9 cellular contexts compared by ENCODE assay signal in genomic region chr18:74310411-74310810, GRCh38. TPM values are rescaled to one million over a fixed set of nuclear protein-coding genes. Genes with fewer than 3 reads are reported as not detected.
DNase-seq lines count a peak whose midpoint lies in the region; ATAC-seq and TF ChIP-seq lines count a peak whose summit lies in the region.
"Had no signal": no experiment of that assay in that cellular context is flagged by ENCODE, and none has a peak within 500 bp of the region (broad histone marks: within the 10 kb centered on the region; RNA-seq: fewer than 3 reads in every experiment).

No MANE protein-coding gene starts in this region.

- intact Hi-C loops in colonic mucosa (cut with DNase I) = no loop called here

- H3K4me2 ChIP-seq in parathyroid adenoma (ENCODE audit: low read length) = no peak overlapping the region

- no peaks in the 10 kb centered on the region for H3K79me2 ChIP-seq in parathyroid adenoma

- H3K27me3 ChIP-seq in colonic mucosa (no peaks in the 10 kb centered on the region), parathyroid adenoma (ENCODE audit: control insufficient read depth, insufficient read depth, low read length) (no peaks in the 10 kb centered on the region)

- H3K4me3 ChIP-seq in NB4 (ENCODE audit: low read depth, low read length) = no peak overlapping the region
- no peak overlapping the region for H3K4me3 ChIP-seq in colonic mucosa
- no peak overlapping the region for H3K4me3 ChIP-seq in parathyroid adenoma (ENCODE audit: low read depth, low read length)

- DNase-seq in EL (peak; percentile 69), NB4 (ENCODE audit: low read depth) (peak; percentile 39), colonic mucosa (no peak), amygdala (lab: John Stamatoyannopoulos, UW) (no peak), NCI-H345 (lab: John Stamatoyannopoulos, UW) (no peak), NCI-H2081 treated with DMSO at 0.1 percent for 48 hours (lab: John Stamatoyannopoulos, UW) (no peak)

- TF ChIP-seq CTCF in NB4 (IDR thresholded peaks at IDR 0.05; ENCODE audit: low read depth, low read length) = peak; percentile 38
- TF ChIP-seq CTCF in colonic mucosa (IDR thresholded peaks at IDR 0.05) = peak; percentile 30
- peak; percentile 66 for TF ChIP-seq CTCF in parathyroid adenoma (IDR thresholded peaks at IDR 0.05)

- no peak for TF ChIP-seq POLR2A in NB4 (IDR thresholded peaks at IDR 0.05; ENCODE audit: extremely low read depth, insufficient read length)

- H3K9ac ChIP-seq in colonic mucosa (ENCODE audit: low read depth in 2 of 2, low read length in 2 of 2) (no peak overlapping the region), parathyroid adenoma (no peak overlapping the region)

- H3K9me3 ChIP-seq in colonic mucosa = no peaks in the 10 kb centered on the region
- H3K9me3 ChIP-seq in parathyroid adenoma (ENCODE audit: control insufficient read depth, low read length) = no peaks in the 10 kb centered on the region

- ATAC-seq in GM21717 (IDR thresholded peaks at IDR 0.05; ENCODE audit: unreplicated experiment) = peak; percentile 78

- H3K4me1 ChIP-seq in colonic mucosa (no peaks in the 10 kb centered on the region), parathyroid adenoma (peaks cover 22% of the 10 kb centered on the region)

- H2AFZ ChIP-seq in parathyroid adenoma = peak overlapping the region; percentile 73

- H3K27ac ChIP-seq in colonic mucosa = no peak overlapping the region
- H3K27ac ChIP-seq in parathyroid adenoma = peak overlapping the region; percentile 90

- H3K36me3 ChIP-seq in colonic mucosa (no peaks in the 10 kb centered on the region), parathyroid adenoma (ENCODE audit: control insufficient read depth, insufficient read depth, low read length) (no peaks in the 10 kb centered on the region)

RNA-seq across cellular contexts. Expression of gene C18orf63, which starts 5.2 kb away (rescaled TPM):
- not detected for total RNA-seq in colonic mucosa
- total RNA-seq: skeletal muscle tissue had no signal

RNA-seq across cellular contexts. Expression of gene CYB5A, which starts 18.6 kb away (rescaled TPM):
- total RNA-seq in colonic mucosa = 100 to 1,000 TPM; 107 to 114 TPM

Comparison
In these comparisons a context has a peak if more than half of its experiments do, and no peak if none do; other contexts are left out.
1. DNase-seq: peak in EL (single experiment) and NB4 (single experiment); none in colonic mucosa (single experiment), amygdala (0 of 56), NCI-H345 (single experiment) and NCI-H2081 treated with DMSO at 0.1 percent for 48 hours (single experiment).
2. Peak in every context shown above with its lines, with median percentiles within 50 percentile points of each other: CTCF ChIP-seq.